8 cellular contexts compared by ENCODE assay signal in genomic region chr6:75285156-75285639, GRCh38. TPM values are rescaled to one million over a fixed set of nuclear protein-coding genes. Genes with fewer than 3 reads are reported as not detected.
A peak's percentile ranks its signal among the peaks of the same experiment; 100 is the strongest.
DNase-seq lines count a peak whose midpoint lies in the region; TF ChIP-seq lines count a peak whose summit lies in the region.

No MANE protein-coding gene starts in this region.

- H3K9ac ChIP-seq in HUES64 (ENCODE audit: low read depth, low read length) (peak overlapping the region; percentile 63; the same call in 1 of the 2 replicates), neural cell (ENCODE audit: low read length) (peak overlapping the region; percentile 86)

- H3K27ac ChIP-seq in HUES64 (ENCODE audit: low read depth, low read length) = peak overlapping the region; percentile 75
- peak overlapping the region; percentile 97 for H3K27ac ChIP-seq in neural cell (ENCODE audit: low read length)

- H3K4me1 ChIP-seq in HUES64 (ENCODE audit: insufficient read depth, low read length) = peaks cover 37% of the 10 kb centered on the region

- no peaks in the 10 kb centered on the region for H3K36me3 ChIP-seq in HUES64 (ENCODE audit: insufficient read depth, low read length)
- no peaks in the 10 kb centered on the region for H3K36me3 ChIP-seq in neural cell (ENCODE audit: insufficient read depth, low read length)

- peaks cover 3% of the 10 kb centered on the region for H3F3A ChIP-seq in neural cell (ENCODE audit: insufficient read depth, low read length, poor library complexity, severe bottlenecking)

- peak overlapping the region; percentile 100 for H3K4me2 ChIP-seq in neural cell (ENCODE audit: low read length)

- no peaks in the 10 kb centered on the region for H4K20me1 ChIP-seq in neural cell (ENCODE audit: insufficient read depth)

- H3K4me3 ChIP-seq in HUES64 (ENCODE audit: low read length) (peak overlapping the region; percentile 94), cardiac fibroblast (replicated peaks in 1 of 2; ENCODE audit: low read depth in 2 of 2, low read length in 2 of 2) (peak overlapping the region; percentile 67 to 94), neural cell (ENCODE audit: low read length) (peak overlapping the region; percentile 87)

- no peak for TF ChIP-seq RAD21 in neural cell (conservative IDR thresholded peaks at IDR 0.05)

- H2AFZ ChIP-seq in neural cell (ENCODE audit: low read depth, low read length) = peak overlapping the region; percentile 65

- no peak for TF ChIP-seq EP300 in neural cell (conservative IDR thresholded peaks at IDR 0.05; ENCODE audit: poor library complexity, severe bottlenecking)

- no peaks in the 10 kb centered on the region for H3K9me2 ChIP-seq in neural cell (ENCODE audit: insufficient read depth, low read length)

- H3K9me3 ChIP-seq in HUES64 (ENCODE audit: insufficient read depth, low read depth, low read length) (no peaks in the 10 kb centered on the region), neural cell (ENCODE audit: low read length) (no peaks in the 10 kb centered on the region)

- peaks cover 49% of the 10 kb centered on the region for H3K79me2 ChIP-seq in neural cell (replicated peaks; ENCODE audit: insufficient read depth, low read length)

- WGBS in HUES64 = 4% methylated on average over 11 of the region's 13 CpGs

- no peaks in the 10 kb centered on the region for H3K27me3 ChIP-seq in HUES64 (ENCODE audit: insufficient read depth, low read length)
- H3K27me3 ChIP-seq in neural cell (ENCODE audit: insufficient read depth, low read depth, low read length) = no peaks in the 10 kb centered on the region

- DNase-seq in NCI-H510A treated with DMSO at 0.1 percent for 48 hours (lab: John Stamatoyannopoulos, UW) (peak; percentile 45), NCI-H510A (lab: John Stamatoyannopoulos, UW) (no peak), cardiac fibroblast (ENCODE audit: low read depth in 2 of 2) (no peak)
- DNase-seq in activated naive CD4-positive, alpha-beta T cell treated with Interleukin-2 at 50 U/mL for 16 hours = no peak
- DNase-seq in stimulated activated CD8-positive, alpha-beta memory T cell treated with anti-CD3 and anti-CD28 coated beads, Interleukin-4, amount 100 ng/mL, for 48 hours = no peak
- DNase-seq in activated CD4-positive, alpha-beta T cell treated with anti-CD3 and anti-CD28 coated beads for 4 hours = no peak

- TF ChIP-seq CTCF in cardiac fibroblast (IDR thresholded peaks at IDR 0.05; ENCODE audit: low read depth, low read length) (no peak), neural cell (IDR thresholded peaks at IDR 0.05; ENCODE audit: poor library complexity, severe bottlenecking) (no peak)

TF ChIP-seq in neural cell, 6 proteins besides CTCF, POLR2A, EP300 and RAD21:
- no peak for TF ChIP-seq POLR2AphosphoS5 (IDR thresholded peaks at IDR 0.05)
- no peak for TF ChIP-seq TAF1 (IDR thresholded peaks at IDR 0.05; ENCODE audit: low read depth)
- TF ChIP-seq REST (IDR thresholded peaks at IDR 0.05; ENCODE audit: borderline replicate concordance) = no peak
- no peak for TF ChIP-seq MXI1 (conservative IDR thresholded peaks at IDR 0.05; ENCODE audit: poor library complexity, severe bottlenecking)
- no peak for TF ChIP-seq EZH2 (IDR thresholded peaks at IDR 0.05; ENCODE audit: borderline replicate concordance, insufficient read depth, low read length, poor library complexity, severe bottlenecking)
- no peak for TF ChIP-seq SMC3 (conservative IDR thresholded peaks at IDR 0.05; ENCODE audit: poor library complexity)

RNA-seq across cellular contexts. Expression of gene TMEM30A, which starts 0.6 kb away (rescaled TPM):
- polyA plus RNA-seq in HUES64 (2013, experiment 1 of 2) = 42.0 TPM
- 47.5 TPM for polyA plus RNA-seq in HUES64 (2013, experiment 2 of 2)
- polyA plus RNA-seq in neural cell = 103 and 110 TPM in 2 replicates
- polyA minus RNA-seq in neural cell = 177 and 183 TPM in 2 replicates

RNA-seq across cellular contexts. Expression of gene COX7A2, which starts 41.6 kb away (rescaled TPM):
- 230 TPM for polyA plus RNA-seq in HUES64 (2013, experiment 1 of 2)
- polyA plus RNA-seq in HUES64 (2013, experiment 2 of 2) = 208 TPM
- polyA plus RNA-seq in neural cell = 1,352 and 2,909 TPM in 2 replicates
- polyA minus RNA-seq in neural cell = 106 and 159 TPM in 2 replicates
